ENCODE assay signal across 17 cellular contexts in the genomic region with DNA sequence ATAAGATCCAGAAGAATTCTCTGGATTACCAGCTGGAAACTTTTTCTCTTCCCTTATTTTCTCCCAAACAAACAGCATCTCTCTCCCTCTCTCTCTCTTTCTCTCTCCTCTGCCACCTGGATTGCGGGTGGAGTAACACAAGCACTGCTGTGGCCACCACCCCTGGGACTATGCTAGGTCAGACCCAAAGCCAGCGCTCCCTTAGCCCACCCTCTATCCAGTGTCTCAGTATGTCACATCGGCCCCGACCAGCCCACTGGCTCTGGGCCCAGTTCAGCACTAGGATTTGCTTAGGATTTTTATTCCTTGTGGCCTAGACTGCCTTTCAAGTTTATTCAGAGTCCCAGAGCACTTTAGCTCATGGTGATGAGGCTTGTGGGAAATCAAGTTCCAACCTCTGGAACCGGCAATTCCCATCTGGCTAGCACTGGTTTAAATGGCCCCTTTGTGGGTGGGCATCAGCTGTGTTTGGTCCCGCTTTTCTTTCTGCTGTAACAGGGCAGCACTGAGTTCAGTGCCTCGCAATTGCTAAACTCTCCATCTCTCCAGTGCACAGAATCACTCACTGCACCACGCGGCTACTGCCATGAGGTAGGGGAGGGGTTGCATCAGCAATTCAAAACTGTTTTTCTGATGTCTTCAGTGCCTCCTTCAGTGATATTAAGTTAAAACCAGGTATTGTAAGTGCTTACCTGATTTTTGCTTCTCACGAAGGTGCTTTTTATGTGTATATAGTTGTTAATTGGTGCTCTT.
DNase-seq lines count a peak whose midpoint lies in the region; ATAC-seq and TF ChIP-seq lines count a peak whose summit lies in the region.
"Had no signal": no experiment of that assay in that cellular context is flagged by ENCODE, and none has a peak within 500 bp of the region (broad histone marks: within the 10 kb centered on the region; RNA-seq: fewer than 3 reads in every experiment).

No MANE protein-coding gene starts in this region.

- H3F3A ChIP-seq in GM23338 (replicated peaks; ENCODE audit: low read depth) (no peaks in the 10 kb centered on the region), neural progenitor cell (ENCODE audit: low read depth) (no peaks in the 10 kb centered on the region)

- H3K4me3 ChIP-seq in GM23338 = no peak overlapping the region
- H3K4me3 ChIP-seq in endodermal cell (ENCODE audit: low read length) = no peak overlapping the region
- no peak overlapping the region for H3K4me3 ChIP-seq in neural progenitor cell
- H3K4me3 ChIP-seq: BLaER1 treated with 17β-estradiol and CSF1 and Interleukin-3, amounts not matched to agents 10 nM and 100 nM had no signal

- H4K20me1 ChIP-seq in GM23338 (replicated peaks; ENCODE audit: insufficient read depth) (no peaks in the 10 kb centered on the region), neural progenitor cell (ENCODE audit: low read depth) (no peaks in the 10 kb centered on the region)
- H4K20me1 ChIP-seq: BLaER1 treated with 17β-estradiol and CSF1 and Interleukin-3, amounts not matched to agents 10 nM and 100 nM had no signal

- H3K4me2 ChIP-seq in GM23338 (no peak overlapping the region), neural progenitor cell (no peak overlapping the region)
- H3K4me2 ChIP-seq: BLaER1 treated with 17β-estradiol and CSF1 and Interleukin-3, amounts not matched to agents 10 nM and 100 nM had no signal

- H3K9me3 Mint-ChIP-seq in GM23338 (peaks cover 5% of the 10 kb centered on the region), WTC11 (peaks cover 20% of the 10 kb centered on the region), endodermal cell (no peaks in the 10 kb centered on the region), neural progenitor cell (peaks cover 4% of the 10 kb centered on the region)

- POLR2A ChIA-PET in WTC11 (lab: Charles Lee) = no interaction called here

- H3K27me3 Mint-ChIP-seq in GM23338 (ENCODE audit: insufficient read depth, low read depth, poor library complexity) (peaks cover 1% of the 10 kb centered on the region), WTC11 (ENCODE audit: low read depth) (no peaks in the 10 kb centered on the region), endodermal cell (ENCODE audit: insufficient read depth) (no peaks in the 10 kb centered on the region), neural progenitor cell (ENCODE audit: insufficient read depth, low read depth) (no peaks in the 10 kb centered on the region)
- H3K27me3 Mint-ChIP-seq: B cell; CD4-positive, alpha-beta T cell had no signal

- no peak for TF ChIP-seq CTCF in GM23338 (conservative IDR thresholded peaks at IDR 0.05; ENCODE audit: low read depth in 2 of 2)
- TF ChIP-seq CTCF in WTC11 (IDR thresholded peaks at IDR 0.05) = no peak
- TF ChIP-seq CTCF in endodermal cell (conservative IDR thresholded peaks at IDR 0.05) = no peak
- TF ChIP-seq CTCF in neural progenitor cell (IDR thresholded peaks at IDR 0.05) = no peak

- peaks cover 14% of the 10 kb centered on the region; the same call in 1 of the 2 replicates for H3K9me2 ChIP-seq in GM23338 (ENCODE audit: insufficient read depth)

- H3K4me3 Mint-ChIP-seq in GM23338 (no peak overlapping the region), WTC11 (no peak overlapping the region), endodermal cell (no peak overlapping the region), neural progenitor cell (no peak overlapping the region)
- H3K4me3 Mint-ChIP-seq: B cell; CD4-positive, alpha-beta T cell; HFFc6 had no signal

- H3K4me1 Mint-ChIP-seq in GM23338 = peaks cover 5% of the 10 kb centered on the region
- peaks cover 8% of the 10 kb centered on the region for H3K4me1 Mint-ChIP-seq in WTC11
- H3K4me1 Mint-ChIP-seq in endodermal cell = no peaks in the 10 kb centered on the region
- H3K4me1 Mint-ChIP-seq in neural progenitor cell = no peaks in the 10 kb centered on the region
- H3K4me1 Mint-ChIP-seq: B cell had no signal

- H3K27ac Mint-ChIP-seq in GM23338 = peak overlapping the region; percentile 37; the same call in 1 of the 2 replicates
- H3K27ac Mint-ChIP-seq in WTC11 = peak overlapping the region; percentile 33; the same call in 1 of the 2 replicates
- no peak overlapping the region for H3K27ac Mint-ChIP-seq in endodermal cell
- no peak overlapping the region for H3K27ac Mint-ChIP-seq in neural progenitor cell
- H3K27ac Mint-ChIP-seq: B cell; CD4-positive, alpha-beta T cell; HFFc6 had no signal

- no peak overlapping the region for H3K27ac ChIP-seq in GM23338 (ENCODE audit: low read depth)
- H3K27ac ChIP-seq in endodermal cell (ENCODE audit: low read depth, low read length) = no peak overlapping the region
- H3K27ac ChIP-seq in neural progenitor cell = no peak overlapping the region
- H3K27ac ChIP-seq: BLaER1 treated with 17β-estradiol and CSF1 and Interleukin-3, amounts not matched to agents 10 nM and 100 nM had no signal

- H2AFZ ChIP-seq in GM23338 (peak overlapping the region; percentile 89), neural progenitor cell (replicated peaks) (peak overlapping the region; percentile 72)

- DNase-seq in GM23338 (ENCODE audit: low spot score) (peak; percentile 3), WTC11 (ENCODE audit: low spot score) (no peak), endodermal cell (peak; percentile 40), neural progenitor cell (ENCODE audit: low spot score) (no peak), RKO (ENCODE audit: low spot score) (no peak), CD1c-positive myeloid dendritic cell (ENCODE audit: extremely low spot score) (no peak), UCSD-AML1 (lab: John Stamatoyannopoulos, UW; ENCODE audit: unreplicated experiment) (no peak)
- DNase-seq: 8988T; CD4-positive, alpha-beta T cell; DMS79 treated with DMSO at 0.1 percent for 48 hours; GF-D8; HFFc6; KG1 had no signal

- H3K36me3 Mint-ChIP-seq in GM23338 (ENCODE audit: low read depth) (no peaks in the 10 kb centered on the region; the same call in 1 of the 3 replicates), WTC11 (no peaks in the 10 kb centered on the region; the same call in 1 of the 2 replicates), endodermal cell (ENCODE audit: low read depth) (no peaks in the 10 kb centered on the region), neural progenitor cell (no peaks in the 10 kb centered on the region)

- H3K79me2 ChIP-seq in GM23338 (replicated peaks; ENCODE audit: insufficient read depth) (no peaks in the 10 kb centered on the region), neural progenitor cell (ENCODE audit: low read depth) (no peaks in the 10 kb centered on the region)

- CTCF ChIA-PET in WTC11 (lab: Charles Lee) = no interaction called here

- H3K9ac ChIP-seq in endodermal cell (ENCODE audit: extremely low read depth, low read length, poor library complexity, severe bottlenecking) (no peak overlapping the region), neural progenitor cell (no peak overlapping the region)
- H3K9ac ChIP-seq: BLaER1 treated with 17β-estradiol and CSF1 and Interleukin-3, amounts not matched to agents 10 nM and 100 nM had no signal

- peaks cover under 1% of the 10 kb centered on the region for H3K9me3 ChIP-seq in endodermal cell (ENCODE audit: control insufficient read depth, low read length)
- no peaks in the 10 kb centered on the region for H3K9me3 ChIP-seq in neural progenitor cell (ENCODE audit: low read depth)
- H3K9me3 ChIP-seq: BLaER1 treated with 17β-estradiol and CSF1 and Interleukin-3, amounts not matched to agents 10 nM and 100 nM had no signal

- H3K27me3 ChIP-seq in GM23338 (ENCODE audit: insufficient read depth) (no peaks in the 10 kb centered on the region), endodermal cell (ENCODE audit: control insufficient read depth, insufficient read depth, low read length, poor library complexity, severe bottlenecking) (no peaks in the 10 kb centered on the region), neural progenitor cell (no peaks in the 10 kb centered on the region)
- H3K27me3 ChIP-seq: BLaER1 treated with 17β-estradiol and CSF1 and Interleukin-3, amounts not matched to agents 10 nM and 100 nM had no signal

- ATAC-seq in GM23338 = peak; percentile 61
- ATAC-seq in WTC11 = peak; percentile 72
- ATAC-seq in GM21423 (IDR thresholded peaks at IDR 0.05; ENCODE audit: unreplicated experiment) = no peak
- ATAC-seq: HCT116 had no signal

- H3K4me1 ChIP-seq in GM23338 (ENCODE audit: insufficient read depth) (no peaks in the 10 kb centered on the region), endodermal cell (ENCODE audit: control insufficient read depth, insufficient read depth, low read length) (no peaks in the 10 kb centered on the region), neural progenitor cell (no peaks in the 10 kb centered on the region)
- H3K4me1 ChIP-seq: BLaER1 treated with 17β-estradiol and CSF1 and Interleukin-3, amounts not matched to agents 10 nM and 100 nM had no signal

- 66 to 82% methylated on average over 4 to 10 of the region's 10 CpGs for WGBS in endodermal cell (ENCODE audit: insufficient coverage in 1 of 2, insufficient read length in 1 of 2), 2 experiments

- H3K36me3 ChIP-seq in GM23338 (ENCODE audit: insufficient read depth) (peaks cover under 1% of the 10 kb centered on the region; the same call in 1 of the 2 replicates), endodermal cell (ENCODE audit: control insufficient read depth, insufficient read depth, low read length) (no peaks in the 10 kb centered on the region), neural progenitor cell (no peaks in the 10 kb centered on the region)
- H3K36me3 ChIP-seq: BLaER1 treated with 17β-estradiol and CSF1 and Interleukin-3, amounts not matched to agents 10 nM and 100 nM had no signal

TF ChIP-seq in WTC11, 78 proteins besides CTCF, POLR2A, EP300 and RAD21 (continues in another document):
- TF ChIP-seq, protein P1, sequence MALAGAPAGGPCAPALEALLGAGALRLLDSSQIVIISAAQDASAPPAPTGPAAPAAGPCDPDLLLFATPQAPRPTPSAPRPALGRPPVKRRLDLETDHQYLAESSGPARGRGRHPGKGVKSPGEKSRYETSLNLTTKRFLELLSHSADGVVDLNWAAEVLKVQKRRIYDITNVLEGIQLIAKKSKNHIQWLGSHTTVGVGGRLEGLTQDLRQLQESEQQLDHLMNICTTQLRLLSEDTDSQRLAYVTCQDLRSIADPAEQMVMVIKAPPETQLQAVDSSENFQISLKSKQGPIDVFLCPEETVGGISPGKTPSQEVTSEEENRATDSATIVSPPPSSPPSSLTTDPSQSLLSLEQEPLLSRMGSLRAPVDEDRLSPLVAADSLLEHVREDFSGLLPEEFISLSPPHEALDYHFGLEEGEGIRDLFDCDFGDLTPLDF (CRISPR knock-in tag; IDR thresholded peaks at IDR 0.05) = no peak

Comparison
In these comparisons a context has a peak if more than half of its experiments do, and no peak if none do; other contexts are left out.
1. DNase-seq: peak in GM23338 (single experiment) and endodermal cell (single experiment); none in WTC11 (single experiment), neural progenitor cell (single experiment), RKO (single experiment), CD1c-positive myeloid dendritic cell (single experiment) and UCSD-AML1 (single experiment).
2. H3K27ac Mint-ChIP-seq: peak in GM23338 (single experiment) and WTC11 (single experiment); none in endodermal cell (single experiment) and neural progenitor cell (single experiment).